In the genomic region with DNA sequence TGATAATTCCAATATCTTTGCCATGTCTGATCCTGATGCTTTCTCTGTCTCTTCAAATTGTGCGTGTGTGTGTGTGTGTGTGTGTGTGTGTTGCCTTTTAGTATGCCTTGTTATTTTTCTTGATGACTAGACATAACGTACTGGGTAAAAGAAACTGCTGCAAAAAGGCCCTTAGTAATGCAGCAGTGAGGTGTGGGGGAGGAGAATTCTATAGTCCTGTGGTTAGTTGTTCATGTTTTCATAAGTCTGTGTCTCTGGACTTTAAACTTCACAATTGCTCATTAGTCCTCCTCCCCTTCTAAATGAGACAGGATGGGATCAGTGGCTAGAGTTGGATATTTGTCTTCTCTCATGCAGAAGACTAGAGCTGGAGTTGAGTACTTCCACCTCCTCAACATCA, we compare ENCODE assay signal across 20 cellular contexts.
A peak's percentile ranks its signal among the peaks of the same experiment; 100 is the strongest.
DNase-seq lines count a peak whose midpoint lies in the region; ATAC-seq and TF ChIP-seq lines count a peak whose summit lies in the region.
"Had no signal": no experiment of that assay in that cellular context is flagged by ENCODE, and none has a peak within 500 bp of the region (broad histone marks: within the 10 kb centered on the region; RNA-seq: fewer than 3 reads in every experiment).

No MANE protein-coding gene starts in this region.

- DNase-seq in mammary epithelial cell (peak; percentile 1), breast epithelium (ENCODE audit: low spot score in 2 of 2) (no peak), Daoy (ENCODE audit: low read depth) (peak; percentile 45), SW480 (ENCODE audit: low spot score) (peak; percentile 82), esophagus muscularis mucosa (ENCODE audit: extremely low spot score) (peak; percentile 79), mesenteric fat pad (ENCODE audit: low spot score) (no peak), NCI-H2107 (lab: John Stamatoyannopoulos, UW) (no peak)
- no peak for DNase-seq in stimulated activated effector memory CD8-positive, alpha-beta T cell treated with anti-CD3 and anti-CD28 coated beads, Interleukin-12 subunit alpha, Interleukin-12 subunit beta, amount 100 ng/mL, for 72 hours (ENCODE audit: low spot score in 2 of 2)
- DNase-seq: Caco-2; CD4-positive, CD25-positive, alpha-beta regulatory T cell; CD8-positive, alpha-beta T cell; DMS 273 treated with DMSO at 0.1 percent for 48 hours; DMS79; GOT3; H7; HCEC 1CT had no signal

- H3K36me3 ChIP-seq in mammary epithelial cell (ENCODE audit: insufficient read depth, low read length): no peaks in the 10 kb centered on the region
- H3K36me3 ChIP-seq in breast epithelium: no peaks in the 10 kb centered on the region
- H3K36me3 ChIP-seq in esophagus muscularis mucosa: no peaks in the 10 kb centered on the region
- H3K36me3 ChIP-seq: BLaER1 had no signal

- TF ChIP-seq CTCF in mammary epithelial cell (conservative IDR thresholded peaks at IDR 0.05 in 1 of 2, IDR thresholded peaks at IDR 0.05 in 1 of 2; ENCODE audit: extremely low read depth in 1 of 2, insufficient read depth in 1 of 2, low read depth in 1 of 2, low read length in 2 of 2): no peak
- TF ChIP-seq CTCF in breast epithelium (IDR thresholded peaks at IDR 0.05): no peak
- TF ChIP-seq CTCF in esophagus muscularis mucosa (IDR thresholded peaks at IDR 0.05): no peak

- TF ChIP-seq EP300 in esophagus muscularis mucosa (IDR thresholded peaks at IDR 0.05): no peak

- no peak overlapping the region for H3K4me3 Mint-ChIP-seq in stimulated activated effector memory CD8-positive, alpha-beta T cell treated with anti-CD3 and anti-CD28 coated beads, Interleukin-12 subunit alpha, Interleukin-12 subunit beta, amount 100 ng/mL, for 72 hours
- H3K4me3 Mint-ChIP-seq: B cell; CD4-positive, CD25-positive, alpha-beta regulatory T cell; CD8-positive, alpha-beta T cell had no signal

- no peak overlapping the region for H3K4me2 ChIP-seq in mammary epithelial cell (ENCODE audit: insufficient read depth, low read depth, low read length)
- H3K4me2 ChIP-seq: BLaER1 had no signal

- in situ Hi-C loops in mammary epithelial cell (cut with MboI; ENCODE audit: low sequenced_read_pairs in 2 of 2): no loop called here

- no peaks in the 10 kb centered on the region for H3K36me3 Mint-ChIP-seq in stimulated activated effector memory CD8-positive, alpha-beta T cell treated with anti-CD3 and anti-CD28 coated beads, Interleukin-12 subunit alpha, Interleukin-12 subunit beta, amount 100 ng/mL, for 72 hours
- H3K36me3 Mint-ChIP-seq: CD4-positive, CD25-positive, alpha-beta regulatory T cell; CD8-positive, alpha-beta T cell had no signal

- H3K27me3 ChIP-seq in mammary epithelial cell (ENCODE audit: insufficient read depth, low read length) (no peaks in the 10 kb centered on the region), breast epithelium (no peaks in the 10 kb centered on the region), esophagus muscularis mucosa (peaks cover 0 to 9% (median 0%) of the 10 kb centered on the region in 4 donors)
- H3K27me3 ChIP-seq: BLaER1 had no signal

- H3K4me1 ChIP-seq in mammary epithelial cell (ENCODE audit: insufficient read depth, low read length): no peaks in the 10 kb centered on the region
- H3K4me1 ChIP-seq in breast epithelium: no peaks in the 10 kb centered on the region
- H3K4me1 ChIP-seq in esophagus muscularis mucosa: no peaks in the 10 kb centered on the region
- H3K4me1 ChIP-seq: Caco-2 had no signal

- dilution Hi-C loops in mammary epithelial cell (cut with HindIII; ENCODE audit: low sequenced_read_pairs): no loop called here

- ATAC-seq in stimulated activated effector memory CD8-positive, alpha-beta T cell treated with anti-CD3 and anti-CD28 coated beads, Interleukin-12 subunit alpha, Interleukin-12 subunit beta, amount 100 ng/mL, for 72 hours: no peak
- ATAC-seq: CD8-positive, alpha-beta T cell had no signal

- H3K27ac ChIP-seq in mammary epithelial cell (ENCODE audit: insufficient read depth, low read depth, low read length): no peak overlapping the region
- no peak overlapping the region for H3K27ac ChIP-seq in breast epithelium
- no peak overlapping the region for H3K27ac ChIP-seq in esophagus muscularis mucosa (replicated peaks in 1 of 4)
- H3K27ac ChIP-seq: 22Rv1, BLaER1, C4-2B had no signal

- BruUV-seq in mammary epithelial cell (replicated peaks; lab: Mats Ljungman, UMichigan): no TSS peak

- H3K4me3 ChIP-seq in mammary epithelial cell (replicated peaks in 1 of 3; ENCODE audit: insufficient read depth in 1 of 3, low read depth in 2 of 3, low read length in 3 of 3) (no peak overlapping the region), breast epithelium (no peak overlapping the region), esophagus muscularis mucosa (no peak overlapping the region)
- H3K4me3 ChIP-seq: BLaER1 had no signal

- no peak overlapping the region for H2AFZ ChIP-seq in mammary epithelial cell (ENCODE audit: low read depth, low read length)

- CTCF ChIA-PET in mammary epithelial cell (lab: Charles Lee; ENCODE audit: low non-redundant PET): no interaction called here

- peaks cover 23% of the 10 kb centered on the region for H3K9me3 Mint-ChIP-seq in stimulated activated effector memory CD8-positive, alpha-beta T cell treated with anti-CD3 and anti-CD28 coated beads, Interleukin-12 subunit alpha, Interleukin-12 subunit beta, amount 100 ng/mL, for 72 hours

- intact Hi-C loops in mammary epithelial cell (cut with micrococcal nuclease) (no loop called here), breast epithelium (cut with DNase I; ENCODE audit: low total_unique reads) (no loop called here), esophagus muscularis mucosa (cut with DNase I) (no loop called here)

- H4K20me1 ChIP-seq in mammary epithelial cell (ENCODE audit: insufficient read depth, low read length): no peaks in the 10 kb centered on the region
- H4K20me1 ChIP-seq: BLaER1 had no signal

- no peak overlapping the region for H3K9ac ChIP-seq in mammary epithelial cell (ENCODE audit: insufficient read depth, low read length)
- H3K9ac ChIP-seq: BLaER1 had no signal

- H3K79me2 ChIP-seq in mammary epithelial cell (ENCODE audit: insufficient read depth, low read length): no peaks in the 10 kb centered on the region

- 48% methylated on average over 2 of the region's 2 CpGs for WGBS in mammary epithelial cell (ENCODE audit: low coverage, missing lambda C conversion rate)
- 74% methylated on average over 2 of the region's 2 CpGs for WGBS in esophagus muscularis mucosa

- H3K9me3 ChIP-seq in mammary epithelial cell (replicated peaks; ENCODE audit: insufficient read depth, low read length) (no peaks in the 10 kb centered on the region), breast epithelium (peaks cover 3 to 5% of the 10 kb centered on the region in 2 donors), esophagus muscularis mucosa (peaks cover 0 to 6% (median 2%) of the 10 kb centered on the region in 4 donors)

- H3K4me1 Mint-ChIP-seq in stimulated activated effector memory CD8-positive, alpha-beta T cell treated with anti-CD3 and anti-CD28 coated beads, Interleukin-12 subunit alpha, Interleukin-12 subunit beta, amount 100 ng/mL, for 72 hours: no peaks in the 10 kb centered on the region
- H3K4me1 Mint-ChIP-seq: B cell; CD4-positive, CD25-positive, alpha-beta regulatory T cell had no signal

- TF ChIP-seq POLR2A in breast epithelium (IDR thresholded peaks at IDR 0.05) (no peak), esophagus muscularis mucosa (IDR thresholded peaks at IDR 0.05; ENCODE audit: low read depth) (no peak)

- no peak overlapping the region for H3K27ac Mint-ChIP-seq in stimulated activated effector memory CD8-positive, alpha-beta T cell treated with anti-CD3 and anti-CD28 coated beads, Interleukin-12 subunit alpha, Interleukin-12 subunit beta, amount 100 ng/mL, for 72 hours
- H3K27ac Mint-ChIP-seq: B cell; CD4-positive, CD25-positive, alpha-beta regulatory T cell; CD8-positive, alpha-beta T cell had no signal

Comparison
In these comparisons a context has a peak if more than half of its experiments do, and no peak if none do; other contexts are left out.
1. DNase-seq: peak in mammary epithelial cell (single experiment), Daoy (single experiment), SW480 (single experiment) and esophagus muscularis mucosa (single experiment); none in breast epithelium (0 of 2), mesenteric fat pad (single experiment), NCI-H2107 (single experiment) and stimulated activated effector memory CD8-positive, alpha-beta T cell treated with anti-CD3 and anti-CD28 coated beads, Interleukin-12 subunit alpha, Interleukin-12 subunit beta, amount 100 ng/mL, for 72 hours (0 of 2).